Comparison of ENCODE assay signal across 10 cellular contexts in the genomic region with DNA sequence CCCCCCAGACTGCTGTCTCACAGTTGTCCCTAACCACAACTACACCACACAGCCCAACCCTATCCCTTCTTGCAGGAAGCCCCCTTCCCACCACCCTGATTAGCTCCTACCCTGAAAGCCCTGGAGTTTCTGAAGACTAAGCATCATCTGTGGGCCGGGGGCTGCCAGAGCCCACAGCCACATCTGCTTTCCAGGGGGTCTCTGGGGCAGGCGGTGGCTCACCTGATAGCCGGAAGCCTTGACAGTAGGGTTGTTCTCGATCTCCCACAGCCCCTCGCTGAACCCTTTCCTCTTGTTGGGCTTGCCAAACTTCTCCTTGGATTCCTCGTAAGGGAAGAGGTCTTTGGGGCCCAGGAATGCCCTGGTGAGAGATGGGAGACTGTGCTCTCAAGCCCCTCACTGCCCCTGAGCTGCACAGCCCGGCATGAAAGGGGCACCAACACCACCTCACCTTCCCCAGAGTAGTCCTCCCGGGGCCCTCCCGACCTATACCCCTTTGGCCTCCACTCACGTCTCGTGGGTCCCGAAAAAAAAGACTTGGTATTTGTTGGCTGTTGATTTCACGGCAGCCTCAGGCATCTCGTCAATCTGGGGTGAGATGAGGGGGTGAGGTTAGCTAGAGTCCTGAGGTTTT. TPM values are rescaled to one million over a fixed set of nuclear protein-coding genes. Genes with fewer than 3 reads are reported as not detected.
DNase-seq lines count a peak whose midpoint lies in the region; ATAC-seq and TF ChIP-seq lines count a peak whose summit lies in the region.
"Had no signal": no experiment of that assay in that cellular context is flagged by ENCODE, and none has a peak within 500 bp of the region (broad histone marks: within the 10 kb centered on the region; RNA-seq: fewer than 3 reads in every experiment).

No MANE protein-coding gene starts in this region.

- TF ChIP-seq CTCF in tibial artery (IDR thresholded peaks at IDR 0.05) (no peak), OCI-LY7 (conservative IDR thresholded peaks at IDR 0.05; ENCODE audit: low read length) (no peak)

- no peaks in the 10 kb centered on the region for H3K9me3 Mint-ChIP-seq in activated naive CD4-positive, alpha-beta T cell treated with anti-CD3 and anti-CD28 coated beads for 36 hours
- H3K9me3 Mint-ChIP-seq in activated T-helper 2 cell treated with anti-CD3 and anti-CD28 coated beads, Interferon-gamma antibody, Interleukin-2, Interleukin-4, amounts not matched to agents 10 μg/mL and 5 μg/mL and 100 μg/mL, durations not matched to agents 14 hours and 24 hours and 36 hours = no peaks in the 10 kb centered on the region

- H3K4ac ChIP-seq in mesendoderm (ENCODE audit: low read depth, low read length) = no peak overlapping the region

- peaks cover 14% of the 10 kb centered on the region for H3K79me1 ChIP-seq in mesendoderm (ENCODE audit: low read length)

- H3K36me3 ChIP-seq in mesendoderm (ENCODE audit: control insufficient read depth, insufficient read depth, low read length) = peaks cover 7% of the 10 kb centered on the region
- H3K36me3 ChIP-seq in tibial artery = peaks cover 16 to 34% (median 32%) of the 10 kb centered on the region in 3 donors
- H3K36me3 ChIP-seq in OCI-LY7 (ENCODE audit: insufficient read depth, low read length) = peaks cover 78% of the 10 kb centered on the region

- no peak overlapping the region for H4K8ac ChIP-seq in mesendoderm (ENCODE audit: low read depth, low read length)

- peak overlapping the region; percentile 82 for H3K9ac ChIP-seq in mesendoderm (ENCODE audit: low read length)

- H3K4me2 ChIP-seq in mesendoderm (ENCODE audit: low read length) (no peak overlapping the region), OCI-LY7 (ENCODE audit: low read length) (no peak overlapping the region)

- peaks cover 36% of the 10 kb centered on the region for H3K4me1 ChIP-seq in mesendoderm (ENCODE audit: control insufficient read depth, low read depth, low read length)
- H3K4me1 ChIP-seq in tibial artery = peaks cover 0 to 69% (median 55%) of the 10 kb centered on the region in 4 donors
- peaks cover 53% of the 10 kb centered on the region for H3K4me1 ChIP-seq in OCI-LY7 (ENCODE audit: insufficient read depth, low read length, poor library complexity, severe bottlenecking)

- H3K56ac ChIP-seq in mesendoderm (ENCODE audit: low read length) = peak overlapping the region; percentile 62

- no peak overlapping the region for H3K4me3 Mint-ChIP-seq in activated naive CD4-positive, alpha-beta T cell treated with anti-CD3 and anti-CD28 coated beads for 36 hours
- no peak overlapping the region for H3K4me3 Mint-ChIP-seq in activated T-helper 2 cell treated with anti-CD3 and anti-CD28 coated beads, Interferon-gamma antibody, Interleukin-2, Interleukin-4, amounts not matched to agents 10 μg/mL and 5 μg/mL and 100 μg/mL, durations not matched to agents 14 hours and 24 hours and 36 hours (ENCODE audit: low read depth)

- H3K23ac ChIP-seq in mesendoderm (ENCODE audit: low read length) = no peak overlapping the region

- H3K79me2 ChIP-seq in mesendoderm (ENCODE audit: control insufficient read depth, insufficient read depth, low read length) = peaks cover 51% of the 10 kb centered on the region
- peaks cover 55% of the 10 kb centered on the region for H3K79me2 ChIP-seq in OCI-LY7 (ENCODE audit: insufficient read depth, low read depth, low read length)

- intact Hi-C loops in activated naive CD4-positive, alpha-beta T cell treated with anti-CD3 and anti-CD28 coated beads for 36 hours (cut with micrococcal nuclease) = loop anchor here (10.0 kb wide), 1 partner anchor 240 kb away; the partner anchor contains the start of gene MEF2D
- intact Hi-C loops in activated T-helper 2 cell treated with anti-CD3 and anti-CD28 coated beads, Interferon-gamma antibody, Interleukin-2, Interleukin-4, amounts not matched to agents 10 μg/mL and 5 μg/mL and 100 μg/mL, durations not matched to agents 14 hours and 24 hours and 36 hours (cut with micrococcal nuclease) = no loop called here
- intact Hi-C loops in tibial artery (cut with DNase I; ENCODE audit: low total_unique reads) (no loop called here), OCI-LY7 (cut with micrococcal nuclease; ENCODE audit: unreplicated experiment) (no loop called here)

- no peak overlapping the region for H2BK15ac ChIP-seq in mesendoderm (replicated peaks; ENCODE audit: low read depth)

- H3K27me3 ChIP-seq in mesendoderm (ENCODE audit: insufficient read depth, low read length, poor library complexity) (no peaks in the 10 kb centered on the region), tibial artery (no peaks in the 10 kb centered on the region)

- WGBS in mesendoderm (ENCODE audit: extremely low coverage, insufficient coverage, low lambda C conversion rate) = no CpG with 5 or more reads among the region's 14 CpGs

- CTCF ChIA-PET in activated naive CD4-positive, alpha-beta T cell treated with anti-CD3 and anti-CD28 coated beads for 36 hours (lab: Charles Lee) = interaction anchor here (1.1 kb wide), 1 partner anchor 19 kb away, joined by 3 read pairs; no protein-coding TSS in a partner anchor
- CTCF ChIA-PET in OCI-LY7 (lab: Charles Lee; ENCODE audit: unreplicated experiment) = no interaction called here

- no peaks in the 10 kb centered on the region for H3K9me2 ChIP-seq in OCI-LY7 (ENCODE audit: insufficient read depth, low read length)

- no peak for ATAC-seq in GM18858 (IDR thresholded peaks at IDR 0.05; ENCODE audit: unreplicated experiment)

- H2AFZ ChIP-seq in OCI-LY7 (ENCODE audit: low read length) = no peak overlapping the region

- H4K5ac ChIP-seq in mesendoderm (ENCODE audit: low read length) = no peak overlapping the region

- H3K27ac ChIP-seq in mesendoderm (ENCODE audit: low read depth, low read length) = peak overlapping the region; percentile 22
- peak overlapping the region; percentile 98 to 99 for H3K27ac ChIP-seq in tibial artery
- no peak overlapping the region for H3K27ac ChIP-seq in OCI-LY7 (ENCODE audit: low read depth, low read length, poor library complexity, severe bottlenecking)

- no peak for DNase-seq in activated naive CD4-positive, alpha-beta T cell treated with anti-CD3 and anti-CD28 coated beads for 36 hours
- no peak for DNase-seq in activated naive CD4-positive, alpha-beta T cell treated with Interleukin-2 at 50 U/mL for 16 hours
- DNase-seq in activated T-helper 2 cell treated with anti-CD3 and anti-CD28 coated beads, Interferon-gamma antibody, Interleukin-2, Interleukin-4, amounts not matched to agents 10 μg/mL and 5 μg/mL and 100 μg/mL, durations not matched to agents 14 hours and 24 hours and 36 hours (ENCODE audit: low spot score) = no peak
- DNase-seq in mesendoderm (no peak), tibial artery (no peak), OCI-LY7 (ENCODE audit: low spot score) (no peak), glomerular visceral epithelial cell (ENCODE audit: extremely low spot score) (no peak)
- DNase-seq: C1 segment of cervical spinal cord, NCI-H1105 had no signal

- BruUV-seq in OCI-LY7 (replicated peaks; lab: Mats Ljungman, UMichigan) = no TSS peak

- no peak overlapping the region for H3K18ac ChIP-seq in mesendoderm (ENCODE audit: low read length)

- H2BK120ac ChIP-seq in mesendoderm (ENCODE audit: low read depth, low read length) = no peak overlapping the region

- H3K27ac Mint-ChIP-seq in activated naive CD4-positive, alpha-beta T cell treated with anti-CD3 and anti-CD28 coated beads for 36 hours = peak overlapping the region; percentile 32
- peak overlapping the region; percentile 63 for H3K27ac Mint-ChIP-seq in activated T-helper 2 cell treated with anti-CD3 and anti-CD28 coated beads, Interferon-gamma antibody, Interleukin-2, Interleukin-4, amounts not matched to agents 10 μg/mL and 5 μg/mL and 100 μg/mL, durations not matched to agents 14 hours and 24 hours and 36 hours

- H3K36me3 Mint-ChIP-seq in activated naive CD4-positive, alpha-beta T cell treated with anti-CD3 and anti-CD28 coated beads for 36 hours (ENCODE audit: low read depth) = peaks cover 64% of the 10 kb centered on the region
- H3K36me3 Mint-ChIP-seq in activated T-helper 2 cell treated with anti-CD3 and anti-CD28 coated beads, Interferon-gamma antibody, Interleukin-2, Interleukin-4, amounts not matched to agents 10 μg/mL and 5 μg/mL and 100 μg/mL, durations not matched to agents 14 hours and 24 hours and 36 hours (ENCODE audit: low read depth) = peaks cover 79% of the 10 kb centered on the region

- peaks cover 53% of the 10 kb centered on the region for H3K4me1 Mint-ChIP-seq in activated naive CD4-positive, alpha-beta T cell treated with anti-CD3 and anti-CD28 coated beads for 36 hours (ENCODE audit: low read depth)
- peaks cover 48% of the 10 kb centered on the region for H3K4me1 Mint-ChIP-seq in activated T-helper 2 cell treated with anti-CD3 and anti-CD28 coated beads, Interferon-gamma antibody, Interleukin-2, Interleukin-4, amounts not matched to agents 10 μg/mL and 5 μg/mL and 100 μg/mL, durations not matched to agents 14 hours and 24 hours and 36 hours (ENCODE audit: low read depth)

- no peaks in the 10 kb centered on the region for H3K9me3 ChIP-seq in tibial artery
- no peaks in the 10 kb centered on the region for H3K9me3 ChIP-seq in OCI-LY7 (ENCODE audit: low read length)

- no peak overlapping the region for H2AK5ac ChIP-seq in mesendoderm (ENCODE audit: low read length)

- H3K4me3 ChIP-seq in mesendoderm (ENCODE audit: low read length) (no peak overlapping the region), tibial artery (no peak overlapping the region), OCI-LY7 (ENCODE audit: low read depth, low read length, poor library complexity, severe bottlenecking) (no peak overlapping the region)

- no peak overlapping the region for H2BK5ac ChIP-seq in mesendoderm (ENCODE audit: low read length)

- POLR2A ChIA-PET in OCI-LY7 (lab: Charles Lee) = no interaction called here

- no peaks in the 10 kb centered on the region for H3K27me3 Mint-ChIP-seq in activated naive CD4-positive, alpha-beta T cell treated with anti-CD3 and anti-CD28 coated beads for 36 hours (ENCODE audit: low read depth)
- H3K27me3 Mint-ChIP-seq in activated T-helper 2 cell treated with anti-CD3 and anti-CD28 coated beads, Interferon-gamma antibody, Interleukin-2, Interleukin-4, amounts not matched to agents 10 μg/mL and 5 μg/mL and 100 μg/mL, durations not matched to agents 14 hours and 24 hours and 36 hours (ENCODE audit: low read depth) = no peaks in the 10 kb centered on the region

- peaks cover 9% of the 10 kb centered on the region; the same call in 1 of the 2 replicates for H4K20me1 ChIP-seq in OCI-LY7 (ENCODE audit: insufficient read depth, low read length)

RNA-seq across cellular contexts. Expression of gene MRPL24, which starts 4.0 kb away (rescaled TPM):
- 100 to 1,000 TPM in 1 of 2 experiments, 10 to 100 TPM in 1; 91.1 to 114 TPM for total RNA-seq in activated naive CD4-positive, alpha-beta T cell treated with anti-CD3 and anti-CD28 coated beads for 36 hours
- total RNA-seq in activated T-helper 2 cell treated with anti-CD3 and anti-CD28 coated beads, Interferon-gamma antibody, Interleukin-2, Interleukin-4, amounts not matched to agents 10 μg/mL and 5 μg/mL and 100 μg/mL, durations not matched to agents 14 hours and 24 hours and 36 hours = 116 and 124 TPM in 2 replicates
- polyA plus RNA-seq in mesendoderm (2013, experiment 1 of 2) = 30.0 TPM
- 29.4 TPM for polyA plus RNA-seq in mesendoderm (2013, experiment 2 of 2)
- total RNA-seq in OCI-LY7 (2014; rRNA removed; shearing (Covaris generic)) = 55.3 and 69.0 TPM in 2 replicates
- total RNA-seq in OCI-LY7 (2022) = 49.3 and 56.6 TPM in 2 replicates

RNA-seq across cellular contexts. Expression of gene HDGF, which starts 6.6 kb away (rescaled TPM):
- total RNA-seq in activated naive CD4-positive, alpha-beta T cell treated with anti-CD3 and anti-CD28 coated beads for 36 hours = 100 to 1,000 TPM; 282 to 283 TPM
- total RNA-seq in activated T-helper 2 cell treated with anti-CD3 and anti-CD28 coated beads, Interferon-gamma antibody, Interleukin-2, Interleukin-4, amounts not matched to agents 10 μg/mL and 5 μg/mL and 100 μg/mL, durations not matched to agents 14 hours and 24 hours and 36 hours = 359 and 360 TPM in 2 replicates
- polyA plus RNA-seq in mesendoderm (2013, experiment 1 of 2) = 388 TPM
- polyA plus RNA-seq in mesendoderm (2013, experiment 2 of 2) = 388 TPM
- total RNA-seq in OCI-LY7 (2014; rRNA removed; shearing (Covaris generic)) = 291 and 346 TPM in 2 replicates
- 315 and 329 TPM in 2 replicates for total RNA-seq in OCI-LY7 (2022)

RNA-seq across cellular contexts. Expression of gene ISG20L2, which starts 16.3 kb away (rescaled TPM):
- 10 to 100 TPM; 24.8 to 28.7 TPM for total RNA-seq in activated naive CD4-positive, alpha-beta T cell treated with anti-CD3 and anti-CD28 coated beads for 36 hours
- total RNA-seq in activated T-helper 2 cell treated with anti-CD3 and anti-CD28 coated beads, Interferon-gamma antibody, Interleukin-2, Interleukin-4, amounts not matched to agents 10 μg/mL and 5 μg/mL and 100 μg/mL, durations not matched to agents 14 hours and 24 hours and 36 hours = 52.2 and 57.4 TPM in 2 replicates
- 75.9 TPM for polyA plus RNA-seq in mesendoderm (2013, experiment 1 of 2)
- polyA plus RNA-seq in mesendoderm (2013, experiment 2 of 2) = 76.2 TPM
- 36.5 and 37.9 TPM in 2 replicates for total RNA-seq in OCI-LY7 (2014; rRNA removed; shearing (Covaris generic))
- 71.3 and 74.1 TPM in 2 replicates for total RNA-seq in OCI-LY7 (2022)

RNA-seq across cellular contexts. Expression of gene METTL25B, which starts 16.6 kb away (rescaled TPM):
- total RNA-seq in activated naive CD4-positive, alpha-beta T cell treated with anti-CD3 and anti-CD28 coated beads for 36 hours = 10 to 100 TPM; 35.3 to 35.5 TPM
- total RNA-seq in activated T-helper 2 cell treated with anti-CD3 and anti-CD28 coated beads, Interferon-gamma antibody, Interleukin-2, Interleukin-4, amounts not matched to agents 10 μg/mL and 5 μg/mL and 100 μg/mL, durations not matched to agents 14 hours and 24 hours and 36 hours = 37.3 and 45.2 TPM in 2 replicates
- polyA plus RNA-seq in mesendoderm (2013, experiment 1 of 2) = 12.0 TPM
- 11.6 TPM for polyA plus RNA-seq in mesendoderm (2013, experiment 2 of 2)
- total RNA-seq in OCI-LY7 (2014; rRNA removed; shearing (Covaris generic)) = 24.7 and 28.0 TPM in 2 replicates
- total RNA-seq in OCI-LY7 (2022) = 45.6 and 54.1 TPM in 2 replicates

RNA-seq across cellular contexts. Expression of gene PRCC, which starts 22.4 kb away (rescaled TPM):
- 10 to 100 TPM; 55.2 to 55.8 TPM for total RNA-seq in activated naive CD4-positive, alpha-beta T cell treated with anti-CD3 and anti-CD28 coated beads for 36 hours
- total RNA-seq in activated T-helper 2 cell treated with anti-CD3 and anti-CD28 coated beads, Interferon-gamma antibody, Interleukin-2, Interleukin-4, amounts not matched to agents 10 μg/mL and 5 μg/mL and 100 μg/mL, durations not matched to agents 14 hours and 24 hours and 36 hours = 94.8 and 110 TPM in 2 replicates
- polyA plus RNA-seq in mesendoderm (2013, experiment 1 of 2) = 153 TPM
- polyA plus RNA-seq in mesendoderm (2013, experiment 2 of 2) = 139 TPM
- 53.7 and 54.0 TPM in 2 replicates for total RNA-seq in OCI-LY7 (2014; rRNA removed; shearing (Covaris generic))
- 81.5 and 82.9 TPM in 2 replicates for total RNA-seq in OCI-LY7 (2022)
